ENCODE assay signal across 1 cellular context in the genomic region with DNA sequence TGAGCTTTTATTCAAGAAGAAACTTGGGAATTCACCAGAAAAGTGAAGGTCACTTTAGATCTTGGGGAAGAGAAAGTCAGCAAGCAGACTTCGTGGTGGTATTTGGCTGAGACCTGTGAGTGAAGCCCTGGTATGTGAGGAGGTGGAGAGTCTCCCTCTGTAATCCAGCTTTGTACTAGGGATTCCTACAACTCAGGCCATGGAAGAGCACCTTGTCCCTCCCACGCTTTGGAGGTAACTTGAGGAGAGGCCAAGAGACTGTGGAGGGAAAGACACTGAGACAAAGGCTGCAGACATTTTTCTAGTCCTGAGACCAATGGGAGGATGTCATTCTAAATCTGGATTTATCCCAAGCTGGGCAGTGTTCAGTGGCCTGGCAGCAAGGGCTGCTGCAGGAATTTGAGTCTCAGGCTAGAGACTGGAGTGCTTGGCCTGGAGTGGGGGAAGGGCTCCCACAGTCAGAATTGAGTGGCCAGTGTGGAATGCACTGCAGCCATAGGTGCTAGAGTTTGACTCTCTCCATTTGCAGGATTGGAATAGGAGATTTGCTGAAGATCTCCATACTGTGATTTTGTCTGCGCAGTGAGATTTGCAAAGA.
A peak's percentile ranks its signal among the peaks of the same experiment; 100 is the strongest.
TF ChIP-seq lines count a peak whose summit lies in the region.

No MANE protein-coding gene starts in this region.

TF ChIP-seq in GM23338, 12 proteins besides CTCF, POLR2A, EP300 and RAD21 (continued from another document):
- TF ChIP-seq ETS1 (IDR thresholded peaks at IDR 0.05): no peak
- no peak for TF ChIP-seq REST (IDR thresholded peaks at IDR 0.05; ENCODE audit: unreplicated experiment)
- peak; percentile 90 for TF ChIP-seq ZNF462 (CRISPR knock-in tag; IDR thresholded peaks at IDR 0.05)
